Comparison of ENCODE assay signal across 2 cellular contexts in the genomic region with DNA sequence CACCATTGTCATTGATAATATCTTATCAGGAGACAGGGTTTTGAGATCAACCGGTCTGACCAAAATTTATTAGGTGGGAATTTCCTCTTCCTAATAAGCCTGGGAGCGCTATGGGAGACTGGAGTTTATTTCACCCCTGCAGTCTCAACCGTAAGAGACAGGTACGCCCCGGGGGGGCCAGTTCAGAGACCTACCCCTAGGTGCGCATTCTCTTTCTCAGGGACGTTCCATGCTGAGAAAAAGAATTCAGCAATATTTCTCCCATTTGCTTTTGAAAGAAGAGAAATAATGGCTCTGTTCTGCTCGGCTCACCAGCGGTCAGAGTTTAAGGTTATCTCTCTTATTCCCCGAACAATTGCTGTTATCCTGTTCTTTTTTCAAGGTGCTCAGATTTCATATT.
TF ChIP-seq lines count a peak whose summit lies in the region.

No MANE protein-coding gene starts in this region.

TF ChIP-seq in GM23338, 12 proteins besides CTCF, POLR2A, EP300 and RAD21:
- TF ChIP-seq NANOG (IDR thresholded peaks at IDR 0.05; ENCODE audit: borderline replicate concordance), result peak; percentile 40; the same call in 1 of the 2 replicates

TF ChIP-seq in H1, 55 proteins besides CTCF, POLR2A, EP300 and RAD21:
- peak; percentile 63 for TF ChIP-seq NANOG (IDR thresholded peaks at IDR 0.05; ENCODE audit: insufficient read depth, low read depth, low read length, poor library complexity, severe bottlenecking)
